Comparison of ENCODE assay signal across 18 cellular contexts in the genomic region with DNA sequence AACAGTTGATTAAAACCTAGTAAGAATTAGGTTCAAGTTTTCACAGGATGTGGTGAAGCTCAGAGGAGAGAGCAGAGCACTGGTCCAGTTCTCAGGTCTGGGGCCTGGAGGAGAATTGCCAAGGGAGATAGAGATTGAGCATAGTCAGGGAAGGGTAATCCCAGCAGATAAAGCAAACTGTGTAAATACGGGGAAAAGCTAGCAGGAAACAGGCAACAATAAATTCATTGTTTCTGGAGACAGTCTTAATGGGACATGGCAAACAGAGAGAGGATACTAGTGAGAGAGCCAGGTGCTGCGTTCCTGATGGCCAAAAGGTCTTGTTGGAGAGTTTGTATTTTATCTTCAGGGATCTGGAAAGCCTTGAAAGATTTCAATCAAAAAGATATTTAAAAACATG.
DNase-seq lines count a peak whose midpoint lies in the region; TF ChIP-seq lines count a peak whose summit lies in the region.
"Had no signal": no experiment of that assay in that cellular context is flagged by ENCODE, and none has a peak within 500 bp of the region (broad histone marks: within the 10 kb centered on the region; RNA-seq: fewer than 3 reads in every experiment).

No MANE protein-coding gene starts in this region.

- H3K27me3 ChIP-seq in mesendoderm (ENCODE audit: insufficient read depth, low read length, poor library complexity) (no peaks in the 10 kb centered on the region), suprapubic skin (no peaks in the 10 kb centered on the region)
- H3K27me3 ChIP-seq: ascending aorta, left lung, uterus had no signal

- H3K4ac ChIP-seq in mesendoderm (ENCODE audit: low read depth, low read length) = peak overlapping the region; percentile 96

- no peak overlapping the region for H3K4me2 ChIP-seq in mesendoderm (ENCODE audit: low read length)

- DNase-seq in COLO668 (lab: John Stamatoyannopoulos, UW; ENCODE audit: unreplicated experiment) = peak; percentile 39
- peak; percentile 38 for DNase-seq in HT-29 (ENCODE audit: low spot score)
- DNase-seq in NCI-H748 (lab: John Stamatoyannopoulos, UW; ENCODE audit: unreplicated experiment) = peak; percentile 87
- DNase-seq in mesendoderm = peak; percentile 45
- no peak for DNase-seq in head of caudate nucleus
- no peak for DNase-seq in AG08396 (ENCODE audit: low spot score)
- no peak for DNase-seq in activated CD4-positive, CD25-positive, alpha-beta regulatory T cell (lab: John Stamatoyannopoulos, UW)
- no peak for DNase-seq in suprapubic skin (ENCODE audit: low spot score in 2 of 2)
- DNase-seq: activated CD4-positive, alpha-beta T cell treated with anti-CD3 and anti-CD28 coated beads for 4 hours; activated naive CD4-positive, alpha-beta T cell treated with anti-CD3 and anti-CD28 coated beads, Interleukin-2, amount 50 U/mL, for 16 hours; erythroblast; left lung; NCI-H1048; NCI-H2081 treated with DMSO at 0.1 percent for 48 hours; NCI-H82; T-cell; uterus had no signal

- H3K23ac ChIP-seq in mesendoderm (ENCODE audit: low read length) = no peak overlapping the region

- intact Hi-C loops in head of caudate nucleus (cut with DNase I) = no loop called here

- H3K9me3 ChIP-seq in suprapubic skin = no peaks in the 10 kb centered on the region
- H3K9me3 ChIP-seq: ascending aorta, left lung, uterus had no signal

- no peak overlapping the region for H3K9ac ChIP-seq in mesendoderm (ENCODE audit: low read length)

- H3K4me1 ChIP-seq in mesendoderm (ENCODE audit: control insufficient read depth, low read depth, low read length) (peaks cover 8% of the 10 kb centered on the region), suprapubic skin (peaks cover 10% of the 10 kb centered on the region)
- H3K4me1 ChIP-seq: uterus had no signal

- peak overlapping the region; percentile 77 for H2BK5ac ChIP-seq in mesendoderm (ENCODE audit: low read length)

- peak overlapping the region; percentile 99 for H3K18ac ChIP-seq in mesendoderm (ENCODE audit: low read length)

- peak overlapping the region; percentile 86 for H3K27ac ChIP-seq in mesendoderm (ENCODE audit: low read depth, low read length)
- H3K27ac ChIP-seq in suprapubic skin = no peak overlapping the region
- H3K27ac ChIP-seq: ascending aorta, left lung, uterus had no signal

- no peak overlapping the region for H3K4me3 ChIP-seq in mesendoderm (ENCODE audit: low read length)
- no peak overlapping the region for H3K4me3 ChIP-seq in suprapubic skin
- H3K4me3 ChIP-seq: ascending aorta, left lung, uterus had no signal

- WGBS in mesendoderm (ENCODE audit: extremely low coverage, insufficient coverage, low lambda C conversion rate) = no CpG with 5 or more reads among the region's 2 CpGs
- 61% methylated on average over 2 of the region's 2 CpGs for WGBS in suprapubic skin

- no peak for TF ChIP-seq POLR2A in suprapubic skin (IDR thresholded peaks at IDR 0.05)

- no peaks in the 10 kb centered on the region for H3K36me3 ChIP-seq in mesendoderm (ENCODE audit: control insufficient read depth, insufficient read depth, low read length)
- no peaks in the 10 kb centered on the region for H3K36me3 ChIP-seq in suprapubic skin
- H3K36me3 ChIP-seq: ascending aorta, left lung, uterus had no signal

- no peaks in the 10 kb centered on the region for H3K79me1 ChIP-seq in mesendoderm (ENCODE audit: low read length)

- H2BK15ac ChIP-seq in mesendoderm (replicated peaks; ENCODE audit: low read depth) = peak overlapping the region; percentile 98

- peak overlapping the region; percentile 82 for H2BK120ac ChIP-seq in mesendoderm (ENCODE audit: low read depth, low read length)

- H4K8ac ChIP-seq in mesendoderm (ENCODE audit: low read depth, low read length) = no peak overlapping the region

- TF ChIP-seq CTCF in suprapubic skin (IDR thresholded peaks at IDR 0.05) = no peak

- H3K56ac ChIP-seq in mesendoderm (ENCODE audit: low read length) = peak overlapping the region; percentile 8

- H3K79me2 ChIP-seq in mesendoderm (ENCODE audit: control insufficient read depth, insufficient read depth, low read length) = no peaks in the 10 kb centered on the region

- peak overlapping the region; percentile 15 for H2AK5ac ChIP-seq in mesendoderm (ENCODE audit: low read length)

- TF ChIP-seq EP300 in suprapubic skin (IDR thresholded peaks at IDR 0.05) = no peak

- no peak overlapping the region for H4K5ac ChIP-seq in mesendoderm (ENCODE audit: low read length)

Comparison
In these comparisons a context has a peak if more than half of its experiments do, and no peak if none do; other contexts are left out.
1. DNase-seq: peak in COLO668 (single experiment), HT-29 (single experiment), NCI-H748 (single experiment) and mesendoderm (single experiment); none in head of caudate nucleus (0 of 42), AG08396 (single experiment), activated CD4-positive, CD25-positive, alpha-beta regulatory T cell (0 of 4) and suprapubic skin (0 of 2).